Comparison of ENCODE assay signal across 8 cellular contexts in genomic region chr15:31650054-31650701, GRCh38.
A peak's percentile ranks its signal among the peaks of the same experiment; 100 is the strongest.
DNase-seq lines count a peak whose midpoint lies in the region; ATAC-seq and TF ChIP-seq lines count a peak whose summit lies in the region.
"Not testable (repeated sequence)": the region's sequence is repeated elsewhere in the genome, so short reads cannot be mapped to it uniquely, and the experiment has no call there.

No MANE protein-coding gene starts in this region.

- not testable (repeated sequence) for H3K27me3 ChIP-seq in foreskin keratinocyte, transverse colon

- not testable (repeated sequence) for H3K4me3 Mint-ChIP-seq in activated CD8-positive, alpha-beta T cell treated with anti-CD3 and anti-CD28 coated beads for 36 hours; activated naive CD8-positive, alpha-beta T cell treated with anti-CD3 and anti-CD28 coated beads, Interleukin-2, amount 50 U/mL, for 24 hours; naive thymus-derived CD8-positive, alpha-beta T cell

- WGBS in transverse colon (ENCODE audit: low coverage in 1 of 2), 2 donors: 0% methylated on average over 1 of the region's 6 CpGs; no CpG with 5 or more reads in 1 of the 2 donors

- H3K27ac Mint-ChIP-seq in activated CD8-positive, alpha-beta T cell treated with anti-CD3 and anti-CD28 coated beads for 36 hours; activated naive CD8-positive, alpha-beta T cell treated with anti-CD3 and anti-CD28 coated beads, Interleukin-2, amount 50 U/mL, for 24 hours; naive thymus-derived CD8-positive, alpha-beta T cell: not testable (repeated sequence)

- TF ChIP-seq EP300 in transverse colon (IDR thresholded peaks at IDR 0.05; ENCODE audit: low read depth): not testable (repeated sequence)

- not testable (repeated sequence) for H3K4me3 ChIP-seq in NB4 (ENCODE audit: low read depth, low read length); transverse colon

- not testable (repeated sequence) for H3K4me1 ChIP-seq in foreskin keratinocyte, transverse colon

- H3K27me3 Mint-ChIP-seq in activated CD8-positive, alpha-beta T cell treated with anti-CD3 and anti-CD28 coated beads for 36 hours: peaks cover 11% of the 10 kb centered on the region
- peaks cover 20% of the 10 kb centered on the region for H3K27me3 Mint-ChIP-seq in activated naive CD8-positive, alpha-beta T cell treated with anti-CD3 and anti-CD28 coated beads, Interleukin-2, amount 50 U/mL, for 24 hours
- peaks cover 11 to 38% (median 17%) of the 10 kb centered on the region in 5 donors for H3K27me3 Mint-ChIP-seq in naive thymus-derived CD8-positive, alpha-beta T cell

- in situ Hi-C loops in transverse colon (cut with MboI; ENCODE audit: low pct_ligation_motif_present in 1 of 4, low pct_unique_long_range_greater_than_20kb in 1 of 4, low sequenced_read_pairs in 3 of 4): loop anchor here in 1 of 4 donors (25.0 kb wide), 1 partner anchor 337 kb away; no protein-coding TSS in a partner anchor

- H3K27ac ChIP-seq in foreskin keratinocyte, transverse colon: not testable (repeated sequence)

- POLR2A ChIA-PET in GM10248 (lab: Yijun Ruan, JAX); activated CD8-positive, alpha-beta T cell treated with anti-CD3 and anti-CD28 coated beads for 36 hours (lab: Charles Lee); naive thymus-derived CD8-positive, alpha-beta T cell (lab: Charles Lee): not testable (repeated sequence)

- intact Hi-C loops in activated CD8-positive, alpha-beta T cell treated with anti-CD3 and anti-CD28 coated beads for 36 hours (cut with micrococcal nuclease); transverse colon (cut with DNase I; ENCODE audit: low total_unique reads): not testable (repeated sequence)

- not testable (repeated sequence) for TF ChIP-seq POLR2A in NB4 (IDR thresholded peaks at IDR 0.05; ENCODE audit: extremely low read depth, insufficient read length); transverse colon (IDR thresholded peaks at IDR 0.05)

- peak; percentile 51 for ATAC-seq in activated CD8-positive, alpha-beta T cell treated with anti-CD3 and anti-CD28 coated beads for 36 hours
- not testable (repeated sequence) for ATAC-seq in activated naive CD8-positive, alpha-beta T cell treated with anti-CD3 and anti-CD28 coated beads, Interleukin-2, amount 50 U/mL, for 24 hours
- peak; percentile 84 for ATAC-seq in foreskin keratinocyte
- ATAC-seq in naive thymus-derived CD8-positive, alpha-beta T cell: peak; percentile 49

- not testable (repeated sequence) for H3K36me3 Mint-ChIP-seq in activated CD8-positive, alpha-beta T cell treated with anti-CD3 and anti-CD28 coated beads for 36 hours (ENCODE audit: low read depth); activated naive CD8-positive, alpha-beta T cell treated with anti-CD3 and anti-CD28 coated beads, Interleukin-2, amount 50 U/mL, for 24 hours (ENCODE audit: low read depth); naive thymus-derived CD8-positive, alpha-beta T cell

- TF ChIP-seq CTCF in GM10248 (IDR thresholded peaks at IDR 0.05; ENCODE audit: control extremely low read depth, extremely low read depth, low read depth, missing control alignments) (peak; percentile 42), NB4 (IDR thresholded peaks at IDR 0.05; ENCODE audit: low read depth, low read length) (peak; percentile 6), transverse colon (IDR thresholded peaks at IDR 0.05) (peak in 3 of 5 experiments; percentile 25 to 45 (median 43))
- peak; percentile 26 for TF ChIP-seq CTCF in activated CD8-positive, alpha-beta T cell treated with anti-CD3 and anti-CD28 coated beads for 36 hours (IDR thresholded peaks at IDR 0.05)
- TF ChIP-seq CTCF in foreskin keratinocyte (conservative IDR thresholded peaks at IDR 0.05): not testable (repeated sequence)

- H3K9me3 ChIP-seq in transverse colon: not testable (repeated sequence)

- H3K36me3 ChIP-seq in transverse colon: not testable (repeated sequence)

- H3K4me1 Mint-ChIP-seq in activated CD8-positive, alpha-beta T cell treated with anti-CD3 and anti-CD28 coated beads for 36 hours (ENCODE audit: low read depth); activated naive CD8-positive, alpha-beta T cell treated with anti-CD3 and anti-CD28 coated beads, Interleukin-2, amount 50 U/mL, for 24 hours; naive thymus-derived CD8-positive, alpha-beta T cell: not testable (repeated sequence)

- not testable (repeated sequence) for H3K9me3 Mint-ChIP-seq in activated CD8-positive, alpha-beta T cell treated with anti-CD3 and anti-CD28 coated beads for 36 hours; activated naive CD8-positive, alpha-beta T cell treated with anti-CD3 and anti-CD28 coated beads, Interleukin-2, amount 50 U/mL, for 24 hours; naive thymus-derived CD8-positive, alpha-beta T cell

- CTCF ChIA-PET in GM10248 (lab: Yijun Ruan, JAX); activated CD8-positive, alpha-beta T cell treated with anti-CD3 and anti-CD28 coated beads for 36 hours (lab: Charles Lee): not testable (repeated sequence)

- DNase-seq in GM10248 (ENCODE audit: extremely low spot score); NB4 (ENCODE audit: low read depth); foreskin keratinocyte: not testable (repeated sequence)
- DNase-seq in activated CD8-positive, alpha-beta T cell treated with anti-CD3 and anti-CD28 coated beads for 36 hours: peak; percentile 74
- peak; percentile 24 for DNase-seq in activated naive CD8-positive, alpha-beta T cell treated with anti-CD3 and anti-CD28 coated beads, Interleukin-2, amount 50 U/mL, for 24 hours
- DNase-seq in naive thymus-derived CD8-positive, alpha-beta T cell: peak in 8 of 10 donors; percentile 6 to 55 (median 24)
- peak; percentile 66 for DNase-seq in stimulated activated CD4-positive, alpha-beta T cell treated with anti-CD3 and anti-CD28 coated beads, Interleukin-4, amount 100 ng/mL, for 1 hour
- DNase-seq in transverse colon: peak; percentile 68
